ENCODE assay signal across 16 cellular contexts in genomic region chr10:77553966-77554365, GRCh38.
DNase-seq lines count a peak whose midpoint lies in the region; ATAC-seq and TF ChIP-seq lines count a peak whose summit lies in the region.
"Had no signal": no experiment of that assay in that cellular context is flagged by ENCODE, and none has a peak within 500 bp of the region (broad histone marks: within the 10 kb centered on the region; RNA-seq: fewer than 3 reads in every experiment).

No MANE protein-coding gene starts in this region.

- peaks cover 4% of the 10 kb centered on the region for H3K27me3 Mint-ChIP-seq in nephron progenitor cell (ENCODE audit: low read depth, poor library complexity)
- no peaks in the 10 kb centered on the region for H3K27me3 Mint-ChIP-seq in type B pancreatic cell

- no peak for DNase-seq in left ventricle myocardium inferior
- DNase-seq in heart right ventricle, result no peak
- DNase-seq in caudate nucleus (lab: John Stamatoyannopoulos, UW), result no peak
- no peak for DNase-seq in nephron progenitor cell
- DNase-seq in upper lobe of right lung, result no peak
- DNase-seq in NCI-H446 (lab: John Stamatoyannopoulos, UW), result no peak
- no peak for DNase-seq in type B pancreatic cell (ENCODE audit: extremely low spot score, unreplicated experiment)
- no peak for DNase-seq in amniotic stem cell (lab: John Stamatoyannopoulos, UW)
- DNase-seq: activated CD4-positive, alpha-beta memory T cell treated with anti-CD3 and anti-CD28 coated beads, Interleukin-2, amount 10 ng/mL, durations not matched to agents 7 days and 5 days; activated effector memory CD4-positive, alpha-beta T cell treated with Interleukin-2 at 50 U/mL for 16 hours; DMS53; GOT3; IMR-90; NCI-H1092 treated with DMSO at 0.1 percent for 48 hours; stimulated activated CD4-positive, alpha-beta T cell treated with anti-CD3 and anti-CD28 coated beads, Interleukin-4, amount 100 ng/mL, for 24 hours had no signal

- no peak overlapping the region for H3K4me3 ChIP-seq in left ventricle myocardium inferior
- H3K4me3 ChIP-seq in heart right ventricle, result no peak overlapping the region
- no peak overlapping the region for H3K4me3 ChIP-seq in upper lobe of right lung
- H3K4me3 ChIP-seq: SJSA1 had no signal

- ATAC-seq in heart right ventricle (no peak), upper lobe of right lung (peak; percentile 15)

- H3K4me1 ChIP-seq in left ventricle myocardium inferior (no peaks in the 10 kb centered on the region), heart right ventricle (peaks cover 0 to 63% (median 0%) of the 10 kb centered on the region in 9 donors), upper lobe of right lung (peaks cover 5% of the 10 kb centered on the region)
- H3K4me1 ChIP-seq: SJSA1 had no signal

- H3K9me3 ChIP-seq in left ventricle myocardium inferior (replicated peaks), result no peaks in the 10 kb centered on the region
- no peaks in the 10 kb centered on the region for H3K9me3 ChIP-seq in heart right ventricle
- no peaks in the 10 kb centered on the region for H3K9me3 ChIP-seq in upper lobe of right lung
- H3K9me3 ChIP-seq: SJSA1 had no signal

- 71 to 76% methylated on average over 5 of the region's 5 CpGs for WGBS in heart right ventricle, 2 donors

- H3K9me3 Mint-ChIP-seq in nephron progenitor cell, result no peaks in the 10 kb centered on the region
- H3K9me3 Mint-ChIP-seq in type B pancreatic cell, result no peaks in the 10 kb centered on the region
- H3K9me3 Mint-ChIP-seq: activated CD4-positive, alpha-beta memory T cell treated with anti-CD3 and anti-CD28 coated beads, Interleukin-2, amount 10 ng/mL, durations not matched to agents 7 days and 5 days had no signal

- no peaks in the 10 kb centered on the region for H3K36me3 ChIP-seq in left ventricle myocardium inferior
- no peaks in the 10 kb centered on the region for H3K36me3 ChIP-seq in heart right ventricle
- no peaks in the 10 kb centered on the region for H3K36me3 ChIP-seq in upper lobe of right lung
- H3K36me3 ChIP-seq: SJSA1 had no signal

- H3K4me1 Mint-ChIP-seq in nephron progenitor cell (peaks cover 36% of the 10 kb centered on the region), type B pancreatic cell (ENCODE audit: unreplicated experiment) (peaks cover 12% of the 10 kb centered on the region)

- H3K27ac Mint-ChIP-seq in nephron progenitor cell (peak overlapping the region; percentile 42), type B pancreatic cell (no peak overlapping the region)
- H3K27ac Mint-ChIP-seq: activated CD4-positive, alpha-beta memory T cell treated with anti-CD3 and anti-CD28 coated beads, Interleukin-2, amount 10 ng/mL, durations not matched to agents 7 days and 5 days had no signal

- H3K4me3 Mint-ChIP-seq in nephron progenitor cell (no peak overlapping the region), type B pancreatic cell (no peak overlapping the region)
- H3K4me3 Mint-ChIP-seq: activated CD4-positive, alpha-beta memory T cell treated with anti-CD3 and anti-CD28 coated beads, Interleukin-2, amount 10 ng/mL, durations not matched to agents 7 days and 5 days had no signal

- H3K36me3 Mint-ChIP-seq in nephron progenitor cell (ENCODE audit: low read depth) (no peaks in the 10 kb centered on the region), type B pancreatic cell (no peaks in the 10 kb centered on the region)

- TF ChIP-seq CTCF in left ventricle myocardium inferior (IDR thresholded peaks at IDR 0.05; ENCODE audit: borderline replicate concordance) (no peak), heart right ventricle (IDR thresholded peaks at IDR 0.05) (no peak), nephron progenitor cell (IDR thresholded peaks at IDR 0.05) (no peak), upper lobe of right lung (IDR thresholded peaks at IDR 0.05) (no peak), type B pancreatic cell (conservative IDR thresholded peaks at IDR 0.05) (no peak)

- H3K27ac ChIP-seq in left ventricle myocardium inferior (replicated peaks), result peak overlapping the region; percentile 60
- H3K27ac ChIP-seq in heart right ventricle, result peak overlapping the region in 2 of 10 donors; percentile 9 to 90
- H3K27ac ChIP-seq in caudate nucleus (ENCODE audit: low read depth, low read length), result peak overlapping the region; percentile 71
- peak overlapping the region; percentile 52 for H3K27ac ChIP-seq in upper lobe of right lung
- H3K27ac ChIP-seq: SJSA1 had no signal

- intact Hi-C loops in left ventricle myocardium inferior (cut with micrococcal nuclease), result no loop called here
- intact Hi-C loops in heart right ventricle (cut with DNase I), result no loop called here
- intact Hi-C loops in upper lobe of right lung (cut with DNase I), result no loop called here

- H3K27me3 ChIP-seq in left ventricle myocardium inferior (ENCODE audit: low read depth) (peaks cover 25% of the 10 kb centered on the region), heart right ventricle (peaks cover 0 to 11% (median 0%) of the 10 kb centered on the region in 7 donors), upper lobe of right lung (no peaks in the 10 kb centered on the region)
- H3K27me3 ChIP-seq: SJSA1 had no signal
